ENCODE assay signal across 1 cellular context in genomic region chr7:121328508-121329459, GRCh38.
TF ChIP-seq lines count a peak whose summit lies in the region.

TSS of gene WNT16 (plus strand) at chr7:121329000. CDS start at chr7:121329293, 293 bp downstream.

TF ChIP-seq in HEK293, 187 proteins besides CTCF, POLR2A, EP300 and RAD21 (continued from another document):
- TF ChIP-seq ZSCAN30 (tag by site-specific recombination; IDR thresholded peaks at IDR 0.05) (no peak), ZNF623 (tag by site-specific recombination; IDR thresholded peaks at IDR 0.05) (no peak), PRDM1 (tag by site-specific recombination; IDR thresholded peaks at IDR 0.05) (no peak), ZBTB6 (tag by site-specific recombination; IDR thresholded peaks at IDR 0.05) (peak; percentile 92), ZNF19 (tag by site-specific recombination; IDR thresholded peaks at IDR 0.05; ENCODE audit: low read depth) (no peak), ZNF138 (tag by site-specific recombination; IDR thresholded peaks at IDR 0.05; ENCODE audit: borderline replicate concordance) (no peak), ZNF645 (tag by site-specific recombination; IDR thresholded peaks at IDR 0.05) (no peak), ZNF362 (tag by site-specific recombination; IDR thresholded peaks at IDR 0.05) (no peak), ZBTB26 (tag by site-specific recombination; optimal IDR thresholded peaks at IDR 0.05) (peak; percentile 32), SP7 (tag by site-specific recombination; IDR thresholded peaks at IDR 0.05) (no peak), GLIS1 (tag by site-specific recombination; IDR thresholded peaks at IDR 0.05) (peak; percentile 61), KLF8 (tag by site-specific recombination; IDR thresholded peaks at IDR 0.05) (no peak), ZBTB21 (tag by site-specific recombination; IDR thresholded peaks at IDR 0.05) (no peak), REPIN1 (tag by site-specific recombination; IDR thresholded peaks at IDR 0.05; ENCODE audit: low read depth) (no peak), ZNF423 (tag by site-specific recombination; IDR thresholded peaks at IDR 0.05) (no peak), PATZ1 (tag by site-specific recombination; IDR thresholded peaks at IDR 0.05) (peak; percentile 26; the same call in 1 of the 2 replicates), GLIS2 (tag by site-specific recombination; IDR thresholded peaks at IDR 0.05) (0 out of 2 replicates have a peak, but pooled peaks have one; percentile 34), ZFP41 (tag by site-specific recombination; IDR thresholded peaks at IDR 0.05; ENCODE audit: borderline replicate concordance) (no peak), WT1 (tag by site-specific recombination; IDR thresholded peaks at IDR 0.05) (no peak), ZNF555 (tag by site-specific recombination; conservative IDR thresholded peaks at IDR 0.05) (no peak), ZNF2 (tag by site-specific recombination; IDR thresholded peaks at IDR 0.05) (no peak), ZNF629 (tag by site-specific recombination; IDR thresholded peaks at IDR 0.05) (no peak), ZNF155 (tag by site-specific recombination; IDR thresholded peaks at IDR 0.05) (no peak), ZNF777 (tag by site-specific recombination; IDR thresholded peaks at IDR 0.05; ENCODE audit: borderline replicate concordance) (no peak), ZBTB11 (tag by site-specific recombination; conservative IDR thresholded peaks at IDR 0.05; ENCODE audit: low read depth) (no peak), KLF10 (tag by site-specific recombination; IDR thresholded peaks at IDR 0.05) (no peak), SALL2 (tag by site-specific recombination; IDR thresholded peaks at IDR 0.05; ENCODE audit: borderline replicate concordance) (no peak), YY1 (tag by site-specific recombination; IDR thresholded peaks at IDR 0.05) (no peak), ZNF324 (tag by site-specific recombination; IDR thresholded peaks at IDR 0.05) (no peak), ZSCAN4 (tag by site-specific recombination; IDR thresholded peaks at IDR 0.05) (no peak), ZEB2 (tag by site-specific recombination; IDR thresholded peaks at IDR 0.05) (no peak), TCF7L2 (IDR thresholded peaks at IDR 0.05; ENCODE audit: borderline replicate concordance, low read depth, low read length) (no peak), ZNF785 (tag by site-specific recombination; IDR thresholded peaks at IDR 0.05) (no peak), GLI2 (tag by site-specific recombination; IDR thresholded peaks at IDR 0.05; ENCODE audit: borderline replicate concordance, low read depth) (no peak), ZNF394 (tag by site-specific recombination; IDR thresholded peaks at IDR 0.05; ENCODE audit: borderline replicate concordance) (peak; percentile 9; the same call in 1 of the 2 replicates), FEZF1 (tag by site-specific recombination; IDR thresholded peaks at IDR 0.05) (no peak)
